8 cellular contexts compared by ENCODE assay signal in genomic region chr13:36395280-36395679, GRCh38. TPM values are rescaled to one million over a fixed set of nuclear protein-coding genes. Genes with fewer than 3 reads are reported as not detected.
DNase-seq lines count a peak whose midpoint lies in the region; ATAC-seq, FAIRE-seq and TF ChIP-seq lines count a peak whose summit lies in the region.

No MANE protein-coding gene starts in this region.

- H2BK20ac ChIP-seq in IMR-90 (ENCODE audit: low read depth, low read length): no peak overlapping the region

- TF ChIP-seq POLR2A in IMR-90 (IDR thresholded peaks at IDR 0.05; ENCODE audit: low read depth, low read length): no peak

- no peak overlapping the region for H3K9ac ChIP-seq in IMR-90 (ENCODE audit: low read depth, low read length)
- H3K9ac ChIP-seq in kidney (ENCODE audit: low read length in 2 of 2): no peak overlapping the region

- H3K79me1 ChIP-seq in IMR-90 (ENCODE audit: low read depth in 1 of 2, low read length in 2 of 2): no peaks in the 10 kb centered on the region

- H4K5ac ChIP-seq in IMR-90 (ENCODE audit: low read depth, low read length): no peak overlapping the region

- CTCF ChIA-PET in IMR-90 (lab: Yijun Ruan, JAX) (interaction anchor here (0.6 to 2.2 kb wide), 3 partner anchors 22 to 112 kb away, joined by 4 to 18 read pairs (median 5); no protein-coding TSS in a partner anchor), WTC11 (lab: Charles Lee) (interaction anchor here (0.7 to 3.0 kb wide), 3 partner anchors 49 to 112 kb away, joined by 3 to 24 read pairs (median 15); partner anchors contain the start of gene SPART)

- H2AFZ ChIP-seq in IMR-90 (replicated peaks; ENCODE audit: low read length, poor library complexity): no peak overlapping the region

- H3K9me1 ChIP-seq in IMR-90 (ENCODE audit: insufficient read depth, low read length): no peaks in the 10 kb centered on the region

- H3K27me3 Mint-ChIP-seq in WTC11 (ENCODE audit: low read depth): no peaks in the 10 kb centered on the region

- peak; percentile 95 for FAIRE-seq in kidney (lab: Jason Lieb, UNC)

- H4K20me1 ChIP-seq in IMR-90 (ENCODE audit: insufficient read depth, low read length): no peaks in the 10 kb centered on the region

- no peak overlapping the region for H3K27ac ChIP-seq in IMR-90 (ENCODE audit: insufficient read depth, low read length)
- no peak overlapping the region for H3K27ac ChIP-seq in kidney (ENCODE audit: low read depth in 2 of 2, low read length in 2 of 2)

- no peak overlapping the region for H3K56ac ChIP-seq in IMR-90 (ENCODE audit: extremely low read depth, insufficient read depth, low read length)

- no peak overlapping the region for H3K18ac ChIP-seq in IMR-90 (ENCODE audit: low read depth, low read length)

- no peak overlapping the region for H2BK5ac ChIP-seq in IMR-90 (ENCODE audit: low read depth, low read length, poor library complexity, severe bottlenecking)

- intact Hi-C loops in IMR-90 (cut with micrococcal nuclease) (loop anchor here (1.0 to 2.0 kb wide), 4 partner anchors 49 to 416 kb away; partner anchors contain the start of genes CCDC169 and SPART), kidney (cut with DNase I) (no loop called here)

- H3K4me2 ChIP-seq in IMR-90 (ENCODE audit: low read depth, low read length): no peak overlapping the region

- H3K27ac Mint-ChIP-seq in WTC11: no peak overlapping the region

- no CpG with 5 or more reads among the region's 2 CpGs for WGBS in IMR-90 (ENCODE audit: extremely low coverage in 2 of 2, insufficient read length in 1 of 2), 2 experiments

- H3K4me1 Mint-ChIP-seq in WTC11: no peaks in the 10 kb centered on the region

- DNase-seq in AG20443 (ENCODE audit: low spot score): peak; percentile 71
- DNase-seq in IMR-90: peak; percentile 66
- no peak for DNase-seq in WTC11 (ENCODE audit: low spot score)
- DNase-seq in kidney: no peak
- DNase-seq in DMS79 (lab: John Stamatoyannopoulos, UW): no peak
- no peak for DNase-seq in T-helper 1 cell

- H3K9me3 ChIP-seq in IMR-90 (ENCODE audit: control insufficient read depth, insufficient read depth, low read length): no peaks in the 10 kb centered on the region
- H3K9me3 ChIP-seq in kidney (ENCODE audit: control insufficient read depth in 1 of 2, low read length in 2 of 2): no peaks in the 10 kb centered on the region

- no peak overlapping the region for H2BK120ac ChIP-seq in IMR-90 (ENCODE audit: low read depth, low read length)

- ATAC-seq in IMR-90 (ENCODE audit: low read depth) (peak; percentile 93), WTC11 (peak; percentile 69), HG03108 (IDR thresholded peaks at IDR 0.05; ENCODE audit: unreplicated experiment) (no peak), HG02678 (IDR thresholded peaks at IDR 0.05; ENCODE audit: unreplicated experiment) (no peak)

- H4K8ac ChIP-seq in IMR-90 (ENCODE audit: low read depth in 2 of 2, low read length in 2 of 2): no peak overlapping the region

- H3K27me3 ChIP-seq in IMR-90 (ENCODE audit: control insufficient read depth, insufficient read depth, low read length): peaks cover 2% of the 10 kb centered on the region; the same call in 1 of the 2 replicates

- TF ChIP-seq RAD21 in IMR-90 (IDR thresholded peaks at IDR 0.05; ENCODE audit: low read length): peak; percentile 60

- no peaks in the 10 kb centered on the region for H3K4me1 ChIP-seq in IMR-90 (ENCODE audit: control insufficient read depth, insufficient read depth, low read length)
- H3K4me1 ChIP-seq in kidney (ENCODE audit: control insufficient read depth in 1 of 2, insufficient read depth in 1 of 2, low read depth in 1 of 2, low read length in 2 of 2): no peaks in the 10 kb centered on the region

- no peak overlapping the region for H3K4ac ChIP-seq in IMR-90 (ENCODE audit: low read depth, low read length)

- H2AK9ac ChIP-seq in IMR-90 (replicated peaks; ENCODE audit: low read depth, low read length, poor library complexity): no peak overlapping the region

- POLR2A ChIA-PET in IMR-90 (lab: Charles Lee; ENCODE audit: unreplicated experiment): no interaction called here
- POLR2A ChIA-PET in WTC11 (lab: Charles Lee): interaction anchor here (0.6 to 0.7 kb wide), 2 partner anchors 50 to 318 kb away, joined by 3 to 5 read pairs; no protein-coding TSS in a partner anchor

- H3K23ac ChIP-seq in IMR-90 (ENCODE audit: low read depth, low read length): no peak overlapping the region

- no peak overlapping the region for H3K4me3 ChIP-seq in IMR-90 (ENCODE audit: insufficient read depth, low read depth, low read length)
- H3K4me3 ChIP-seq in kidney (ENCODE audit: low read length in 2 of 2): no peak overlapping the region

- H3K14ac ChIP-seq in IMR-90 (replicated peaks; ENCODE audit: low read depth, low read length): no peak overlapping the region

- in situ Hi-C loops in IMR-90 (cut with MboI; ENCODE audit: low sequenced_read_pairs): no loop called here

- no peak overlapping the region for H2BK15ac ChIP-seq in IMR-90 (ENCODE audit: low read depth, low read length)

- BruUV-seq in IMR-90 (replicated peaks; lab: Mats Ljungman, UMichigan): no TSS peak

- H3K4me3 Mint-ChIP-seq in WTC11: no peak overlapping the region

- dilution Hi-C loops in IMR-90 (cut with HindIII; ENCODE audit: low sequenced_read_pairs, unreplicated experiment): no loop called here

- H3K36me3 Mint-ChIP-seq in WTC11: no peaks in the 10 kb centered on the region

- H3K9me3 Mint-ChIP-seq in WTC11: peaks cover 16% of the 10 kb centered on the region

- H2AK5ac ChIP-seq in IMR-90 (ENCODE audit: low read depth, low read length): no peak overlapping the region

- H4K91ac ChIP-seq in IMR-90 (ENCODE audit: insufficient read depth, low read depth, low read length): no peak overlapping the region

- H3K36me3 ChIP-seq in IMR-90 (ENCODE audit: control insufficient read depth, insufficient read depth, low read length) (no peaks in the 10 kb centered on the region), kidney (ENCODE audit: control insufficient read depth in 1 of 2, insufficient read depth in 2 of 2, low read length in 2 of 2) (no peaks in the 10 kb centered on the region)

- TF ChIP-seq CTCF in IMR-90 (conservative IDR thresholded peaks at IDR 0.05; ENCODE audit: low read depth, low read length) (peak; percentile 71), WTC11 (IDR thresholded peaks at IDR 0.05) (no peak), kidney (IDR thresholded peaks at IDR 0.05; ENCODE audit: borderline replicate concordance, extremely low read depth, insufficient read depth) (peak; percentile 33)

TF ChIP-seq in IMR-90, 13 proteins besides CTCF, POLR2A, EP300 and RAD21:
- no peak for TF ChIP-seq CEBPB (IDR thresholded peaks at IDR 0.05; ENCODE audit: low read depth, low read length)
- TF ChIP-seq SMC3 (IDR thresholded peaks at IDR 0.05; ENCODE audit: low read depth, low read length): peak; percentile 59
TF ChIP-seq in IMR-90: peak in this region for 1.

TF ChIP-seq in WTC11, 78 proteins besides CTCF, POLR2A, EP300 and RAD21 (continues in another document):
- TF ChIP-seq ZNF416 (CRISPR knock-in tag; IDR thresholded peaks at IDR 0.05) (no peak), CREM (CRISPR knock-in tag; IDR thresholded peaks at IDR 0.05) (no peak), ARID4B (CRISPR knock-in tag; IDR thresholded peaks at IDR 0.05; ENCODE audit: borderline replicate concordance) (no peak), KAT7 (CRISPR knock-in tag; IDR thresholded peaks at IDR 0.05; ENCODE audit: borderline replicate concordance) (no peak), GRHL2 (CRISPR knock-in tag; IDR thresholded peaks at IDR 0.05; ENCODE audit: insufficient replicate concordance, severe bottlenecking) (no peak)

RNA-seq across cellular contexts. Expression of gene CCNA1, which starts 37.0 kb away (rescaled TPM):
- not detected in 2 replicates for total RNA-seq in IMR-90 (2012; rRNA removed)
- 0.07 TPM in 1 of 2 replicates, not detected in the other for polyA plus RNA-seq in IMR-90 (2012; rRNA removed)
- 0.03 TPM in 1 of 2 replicates, not detected in the other for polyA plus RNA-seq in IMR-90 (2012; cell fraction: cytosol; rRNA removed)
- polyA plus RNA-seq in IMR-90 (2012; cell fraction: nucleus; rRNA removed; ENCODE audit: low replicate concordance): 0.03 TPM in 1 of 2 replicates, not detected in the other
- total RNA-seq in WTC11 (2021): 2.7 to 3.8 TPM (median 3.4 TPM) in 3 replicates
- 0.98 TPM for total RNA-seq in kidney
- polyA plus RNA-seq in kidney (ENCODE audit: insufficient read depth, low read depth, low replicate concordance): 0.54 TPM

RNA-seq across cellular contexts. Expression of gene SPART, which starts 49.1 kb away (rescaled TPM):
- total RNA-seq in IMR-90 (2012; rRNA removed) (86.4 and 110 TPM in 2 replicates), WTC11 (2021) (88.8 to 95.7 TPM (median 95.7 TPM) in 3 replicates), kidney (66.1 TPM)
- polyA plus RNA-seq in IMR-90 (2012; rRNA removed) (34.2 and 43.8 TPM in 2 replicates), kidney (ENCODE audit: insufficient read depth, low read depth, low replicate concordance) (47.8 TPM)
- polyA plus RNA-seq in IMR-90 (2012; cell fraction: cytosol; rRNA removed): 9.1 and 12.6 TPM in 2 replicates
- 9.9 and 80.4 TPM in 2 replicates for polyA plus RNA-seq in IMR-90 (2012; cell fraction: nucleus; rRNA removed; ENCODE audit: low replicate concordance)

Comparison
In these comparisons a context has a peak if more than half of its experiments do, and no peak if none do; other contexts are left out.
1. DNase-seq: peak in AG20443 (single experiment) and IMR-90 (single experiment); none in WTC11 (single experiment), kidney (single experiment), DMS79 (single experiment) and T-helper 1 cell (0 of 5).
2. ATAC-seq: peak in IMR-90 (single experiment) and WTC11 (single experiment); none in HG03108 (single experiment) and HG02678 (single experiment).